In the genomic region with DNA sequence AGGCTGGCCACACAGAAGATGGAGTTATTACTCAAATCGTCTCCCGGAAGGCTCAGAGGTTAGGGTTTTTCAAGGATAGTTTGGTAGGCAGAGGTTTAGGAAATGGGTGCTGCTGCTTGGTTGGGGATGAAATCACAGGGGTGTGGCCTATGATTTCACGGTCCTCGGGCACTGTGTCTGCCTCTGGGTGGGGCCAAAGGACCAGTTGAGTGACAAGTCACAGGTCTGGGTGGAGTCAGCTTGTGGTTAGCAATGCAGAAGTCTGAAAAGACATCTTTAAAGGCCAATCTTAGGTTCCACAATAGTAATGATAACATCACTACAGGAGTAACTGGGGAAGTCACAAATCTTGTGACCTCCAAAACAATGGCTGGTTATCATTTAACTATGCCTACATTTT, we compare ENCODE assay signal across 7 cellular contexts.
A peak's percentile ranks its signal among the peaks of the same experiment; 100 is the strongest.
DNase-seq lines count a peak whose midpoint lies in the region; ATAC-seq and TF ChIP-seq lines count a peak whose summit lies in the region.

No MANE protein-coding gene starts in this region.

- peaks cover 6% of the 10 kb centered on the region for H3K9me3 ChIP-seq in mesenchymal stem cell (ENCODE audit: control insufficient read depth, low read length)
- peaks cover 0 to 8% (median 0%) of the 10 kb centered on the region in 4 donors for H3K9me3 ChIP-seq in esophagus muscularis mucosa

- no peaks in the 10 kb centered on the region for H3K79me2 ChIP-seq in mesendoderm (ENCODE audit: control insufficient read depth, insufficient read depth, low read length)

- TF ChIP-seq POLR2A in esophagus muscularis mucosa (IDR thresholded peaks at IDR 0.05; ENCODE audit: low read depth): no peak

- no peak overlapping the region for H3K9ac ChIP-seq in mesendoderm (ENCODE audit: low read length)
- H3K9ac ChIP-seq in mesenchymal stem cell (ENCODE audit: low read length): no peak overlapping the region

- DNase-seq in NOMO-1 treated with dmso at 0.1 percent for 144 hours (lab: John Stamatoyannopoulos, UW; ENCODE audit: unreplicated experiment) (peak; percentile 79), mesendoderm (peak; percentile 73), NCI-H2171 (lab: John Stamatoyannopoulos, UW) (no peak), mesenchymal stem cell (no peak), esophagus muscularis mucosa (ENCODE audit: extremely low spot score) (no peak)

- intact Hi-C loops in esophagus muscularis mucosa (cut with DNase I): no loop called here

- ATAC-seq in GM19397 (IDR thresholded peaks at IDR 0.05; ENCODE audit: unreplicated experiment): peak; percentile 67
- ATAC-seq in HG02884 (IDR thresholded peaks at IDR 0.05; ENCODE audit: unreplicated experiment): peak; percentile 87

- H4K8ac ChIP-seq in mesendoderm (ENCODE audit: low read depth, low read length) (no peak overlapping the region), mesenchymal stem cell (ENCODE audit: low read length) (no peak overlapping the region)

- TF ChIP-seq CTCF in esophagus muscularis mucosa (IDR thresholded peaks at IDR 0.05): no peak

- H3K27ac ChIP-seq in mesendoderm (ENCODE audit: low read depth, low read length): no peak overlapping the region
- H3K27ac ChIP-seq in mesenchymal stem cell (ENCODE audit: low read length, poor library complexity, severe bottlenecking): no peak overlapping the region
- H3K27ac ChIP-seq in esophagus muscularis mucosa (replicated peaks in 1 of 4): no peak overlapping the region

- H3K4me3 ChIP-seq in mesendoderm (ENCODE audit: low read length): no peak overlapping the region
- H3K4me3 ChIP-seq in mesenchymal stem cell (ENCODE audit: insufficient read depth in 1 of 2, low read depth in 1 of 2, low read length in 2 of 2): no peak overlapping the region
- no peak overlapping the region for H3K4me3 ChIP-seq in esophagus muscularis mucosa

- H2AFZ ChIP-seq in mesenchymal stem cell (ENCODE audit: low read depth, low read length): no peak overlapping the region

- H4K5ac ChIP-seq in mesendoderm (ENCODE audit: low read length): no peak overlapping the region

- no CpG with 5 or more reads among the region's 4 CpGs for WGBS in mesendoderm (ENCODE audit: extremely low coverage, insufficient coverage, low lambda C conversion rate)
- WGBS in mesenchymal stem cell: 76% methylated on average over 4 of the region's 4 CpGs
- 67% methylated on average over 4 of the region's 4 CpGs for WGBS in esophagus muscularis mucosa

- H2BK15ac ChIP-seq in mesendoderm (replicated peaks; ENCODE audit: low read depth): no peak overlapping the region
- no peak overlapping the region for H2BK15ac ChIP-seq in mesenchymal stem cell (ENCODE audit: low read depth, poor library complexity, severe bottlenecking)

- no peak overlapping the region for H3K56ac ChIP-seq in mesendoderm (ENCODE audit: low read length)

- H3K4me1 ChIP-seq in mesendoderm (ENCODE audit: control insufficient read depth, low read depth, low read length): no peaks in the 10 kb centered on the region
- H3K4me1 ChIP-seq in mesenchymal stem cell (ENCODE audit: control insufficient read depth, insufficient read depth, low read depth, low read length): no peaks in the 10 kb centered on the region
- no peaks in the 10 kb centered on the region for H3K4me1 ChIP-seq in esophagus muscularis mucosa

- H2BK120ac ChIP-seq in mesendoderm (ENCODE audit: low read depth, low read length): no peak overlapping the region
- H2BK120ac ChIP-seq in mesenchymal stem cell (ENCODE audit: low read depth, low read length): no peak overlapping the region

- H2AK5ac ChIP-seq in mesendoderm (ENCODE audit: low read length): no peak overlapping the region
- H2AK5ac ChIP-seq in mesenchymal stem cell (ENCODE audit: low read length, severe bottlenecking): no peak overlapping the region

- H2BK5ac ChIP-seq in mesendoderm (ENCODE audit: low read length) (no peak overlapping the region), mesenchymal stem cell (ENCODE audit: low read depth, low read length, poor library complexity, severe bottlenecking) (no peak overlapping the region)

- no peak overlapping the region for H3K4ac ChIP-seq in mesendoderm (ENCODE audit: low read depth, low read length)
- H3K4ac ChIP-seq in mesenchymal stem cell (ENCODE audit: low read depth in 1 of 2, low read length in 2 of 2): peak overlapping the region in 1 of 2 experiments; percentile 13

- H3K36me3 ChIP-seq in mesendoderm (ENCODE audit: control insufficient read depth, insufficient read depth, low read length) (no peaks in the 10 kb centered on the region), mesenchymal stem cell (ENCODE audit: control insufficient read depth in 1 of 2, insufficient read depth in 2 of 2, low read depth in 1 of 2, low read length in 2 of 2) (no peaks in the 10 kb centered on the region), esophagus muscularis mucosa (no peaks in the 10 kb centered on the region)

- H3K79me1 ChIP-seq in mesendoderm (ENCODE audit: low read length) (no peaks in the 10 kb centered on the region), mesenchymal stem cell (replicated peaks; ENCODE audit: low read length, poor library complexity, severe bottlenecking) (no peaks in the 10 kb centered on the region)

- H4K91ac ChIP-seq in mesenchymal stem cell (ENCODE audit: low read length): no peak overlapping the region

- no peak overlapping the region for H3K23ac ChIP-seq in mesendoderm (ENCODE audit: low read length)
- no peak overlapping the region for H3K23ac ChIP-seq in mesenchymal stem cell (ENCODE audit: low read length in 2 of 2)

- no peak overlapping the region for H3K18ac ChIP-seq in mesendoderm (ENCODE audit: low read length)
- H3K18ac ChIP-seq in mesenchymal stem cell (ENCODE audit: low read depth in 1 of 2, low read length in 2 of 2): no peak overlapping the region

- no peak overlapping the region for H3K14ac ChIP-seq in mesenchymal stem cell (ENCODE audit: low read length in 2 of 2)

- H3K27me3 ChIP-seq in mesendoderm (ENCODE audit: insufficient read depth, low read length, poor library complexity): no peaks in the 10 kb centered on the region
- H3K27me3 ChIP-seq in mesenchymal stem cell (ENCODE audit: control insufficient read depth in 1 of 2, insufficient read depth in 1 of 2, low read length in 2 of 2): peaks cover 0 to 5% of the 10 kb centered on the region in 2 experiments
- no peaks in the 10 kb centered on the region for H3K27me3 ChIP-seq in esophagus muscularis mucosa

- no peak for TF ChIP-seq EP300 in esophagus muscularis mucosa (IDR thresholded peaks at IDR 0.05)

- no peak overlapping the region for H3K4me2 ChIP-seq in mesendoderm (ENCODE audit: low read length)
- H3K4me2 ChIP-seq in mesenchymal stem cell (ENCODE audit: low read length, poor library complexity, severe bottlenecking): no peak overlapping the region

- H2BK12ac ChIP-seq in mesenchymal stem cell (ENCODE audit: low read length in 2 of 2): peak overlapping the region in 1 of 2 experiments; percentile 54

Comparison
In these comparisons a context has a peak if more than half of its experiments do, and no peak if none do; other contexts are left out.
1. DNase-seq: peak in NOMO-1 treated with dmso at 0.1 percent for 144 hours (single experiment) and mesendoderm (single experiment); none in NCI-H2171 (single experiment), mesenchymal stem cell (single experiment) and esophagus muscularis mucosa (single experiment).